16 cellular contexts compared by ENCODE assay signal in the genomic region with DNA sequence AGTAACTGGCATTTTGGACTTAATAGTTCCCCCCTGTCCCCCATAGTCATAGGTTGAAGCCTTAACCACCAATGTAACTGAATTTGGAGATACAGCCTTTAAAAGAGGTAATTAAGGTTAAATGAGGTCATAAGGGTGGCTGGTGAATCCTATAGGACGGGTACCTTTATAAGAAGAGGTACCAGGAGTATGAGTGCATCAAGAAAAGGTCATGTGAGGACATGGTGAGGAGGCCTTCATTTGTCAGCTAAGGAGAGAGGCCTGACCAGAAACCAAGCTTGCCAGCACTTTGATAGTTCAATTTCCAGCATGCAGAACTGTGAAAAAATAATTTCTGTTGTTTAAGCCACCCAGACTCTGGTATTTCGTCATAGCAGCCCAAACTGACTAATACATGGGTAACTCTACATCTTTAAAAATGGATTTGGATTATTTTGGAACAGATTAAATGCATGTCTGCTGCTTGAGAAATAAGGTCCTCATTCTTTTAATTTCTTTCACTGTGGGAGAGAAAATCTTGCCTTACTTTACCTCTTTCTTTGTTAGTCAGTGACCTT. TPM values are rescaled to one million over a fixed set of nuclear protein-coding genes. Genes with fewer than 3 reads are reported as not detected.
DNase-seq lines count a peak whose midpoint lies in the region; ATAC-seq, FAIRE-seq and TF ChIP-seq lines count a peak whose summit lies in the region.
"Had no signal": no experiment of that assay in that cellular context is flagged by ENCODE, and none has a peak within 500 bp of the region (broad histone marks: within the 10 kb centered on the region; RNA-seq: fewer than 3 reads in every experiment).

No MANE protein-coding gene starts in this region.

- H3K9me3 Mint-ChIP-seq in CD14-positive monocyte = no peaks in the 10 kb centered on the region
- H3K9me3 Mint-ChIP-seq: activated B cell treated with CpG ODN at 0.5 μM for 24 hours had no signal

- intact Hi-C loops in K562 (cut with micrococcal nuclease) = no loop called here
- intact Hi-C loops in CD14-positive monocyte (cut with micrococcal nuclease) = no loop called here
- intact Hi-C loops in left ventricle myocardium superior (cut with micrococcal nuclease) = no loop called here

- H3K27me3 ChIP-seq in K562 (ENCODE audit: control insufficient read depth in 2 of 2, insufficient read depth in 2 of 2, low read length in 2 of 2) = no peaks in the 10 kb centered on the region

- TF ChIP-seq CTCF in K562 (IDR thresholded peaks at IDR 0.05 in 2 of 3, conservative IDR thresholded peaks at IDR 0.05 in 1 of 3; ENCODE audit: insufficient read depth in 2 of 3, low read depth in 1 of 3, low read length in 3 of 3) (no peak), omental fat pad (IDR thresholded peaks at IDR 0.05) (no peak), CD14-positive monocyte (IDR thresholded peaks at IDR 0.05) (no peak)

- 72% methylated on average over 2 of the region's 2 CpGs for WGBS in K562 (ENCODE audit: insufficient coverage, low coverage, missing lambda C conversion rate)

- H3K36me3 Mint-ChIP-seq in CD14-positive monocyte = peaks cover 11 to 41% of the 10 kb centered on the region in 2 donors

- H3K4me1 ChIP-seq in K562 (replicated peaks in 1 of 2; ENCODE audit: control insufficient read depth in 2 of 2, insufficient read depth in 2 of 2, low read length in 2 of 2) = no peaks in the 10 kb centered on the region

- ATAC-seq in activated CD4-positive, CD25-positive, alpha-beta regulatory T cell treated with anti-CD3 and anti-CD28 coated beads, Interleukin-2, amount 50 U/mL, for 24 hours = peak; percentile 10 to 23
- no peak for ATAC-seq in K562
- peak; percentile 54 for ATAC-seq in omental fat pad (ENCODE audit: low FRiP score)
- no peak for ATAC-seq in left ventricle myocardium superior
- ATAC-seq: psoas muscle had no signal

- H3K9me3 ChIP-seq in K562 (replicated peaks; ENCODE audit: control insufficient read depth, insufficient read depth, low read depth, low read length) = no peaks in the 10 kb centered on the region
- H3K9me3 ChIP-seq: psoas muscle had no signal

- in situ Hi-C loops in K562 (cut with MboI) = no loop called here

- no peak overlapping the region for H2AFZ ChIP-seq in K562 (ENCODE audit: low read depth, low read length)

- BruUV-seq in K562 (replicated peaks; lab: Mats Ljungman, UMichigan) = no TSS peak

- H3K9ac ChIP-seq in K562 (ENCODE audit: insufficient read depth in 1 of 2, low read depth in 2 of 2, low read length in 2 of 2) = no peak overlapping the region

- H3K9me1 ChIP-seq in K562 (ENCODE audit: control insufficient read depth, insufficient read depth, low read length) = no peaks in the 10 kb centered on the region

- no peak overlapping the region for H3K4me3 ChIP-seq in K562
- H3K4me3 ChIP-seq: psoas muscle had no signal

- H3K79me2 ChIP-seq in K562 (ENCODE audit: control insufficient read depth, insufficient read depth, low read length) = peaks cover 43% of the 10 kb centered on the region

- no peak for FAIRE-seq in K562 (lab: Jason Lieb, UNC)
- FAIRE-seq: A204.1, endothelial cell of umbilical vein, RCC 7860 had no signal

- H3K27me3 Mint-ChIP-seq in CD14-positive monocyte (ENCODE audit: low read depth in 3 of 3) = no peaks in the 10 kb centered on the region
- H3K27me3 Mint-ChIP-seq: activated B cell treated with CpG ODN at 0.5 μM for 24 hours had no signal

- H3K4me1 Mint-ChIP-seq in CD14-positive monocyte = peaks cover 36% of the 10 kb centered on the region

- H4K20me1 ChIP-seq in K562 (replicated peaks; ENCODE audit: control insufficient read depth, insufficient read depth, low read length) = no peaks in the 10 kb centered on the region

- no peak overlapping the region for H3K4me2 ChIP-seq in K562 (ENCODE audit: insufficient read depth, low read length)

- DNase-seq in activated CD4-positive, CD25-positive, alpha-beta regulatory T cell treated with anti-CD3 and anti-CD28 coated beads, Interleukin-2, amount 50 U/mL, for 72 hours = no peak
- DNase-seq in HCEC 1CT (peak; percentile 31), K562 (ENCODE audit: extremely low read depth in 1 of 4, low spot score in 3 of 4) (no peak), omental fat pad (ENCODE audit: low spot score) (no peak), AG08395 (ENCODE audit: low spot score) (no peak), CD14-positive monocyte (ENCODE audit: low spot score) (no peak), left ventricle myocardium superior (no peak)
- DNase-seq: activated B cell treated with CpG ODN at 0.5 μM for 24 hours; activated CD8-positive, alpha-beta memory T cell treated with anti-CD3 and anti-CD28 coated beads, Interleukin-2, amount 50 U/mL, for 48 hours; hypothalamus; NCI-H2081; psoas muscle had no signal

- TF ChIP-seq EP300 in K562 (IDR thresholded peaks at IDR 0.05; ENCODE audit: low read length) = no peak

- POLR2A ChIA-PET in K562 (lab: Yijun Ruan, JAX) = interaction anchor here (1.1 kb wide), 1 partner anchor 9 kb away, joined by 3 read pairs; no protein-coding TSS in a partner anchor

- H3K4me3 Mint-ChIP-seq in CD14-positive monocyte = no peak overlapping the region
- H3K4me3 Mint-ChIP-seq: activated B cell treated with CpG ODN at 0.5 μM for 24 hours had no signal

- H3K27ac ChIP-seq in K562 (ENCODE audit: extremely low read depth, low read depth, low read length) = no peak overlapping the region
- H3K27ac ChIP-seq: psoas muscle had no signal

- TF ChIP-seq POLR2A in K562 (conservative IDR thresholded peaks at IDR 0.05) = no peak

- H3K27ac Mint-ChIP-seq in CD14-positive monocyte = peak overlapping the region in 3 of 7 donors; percentile 13 to 52 (median 47)
- H3K27ac Mint-ChIP-seq: activated B cell treated with CpG ODN at 0.5 μM for 24 hours had no signal

- CTCF ChIA-PET in K562 (lab: Yijun Ruan, JAX; ENCODE audit: low intra/inter-chr PET ratio) = no interaction called here

- H3K36me3 ChIP-seq in K562 (ENCODE audit: control insufficient read depth, insufficient read depth, low read length) = no peaks in the 10 kb centered on the region; the same call in 1 of the 3 replicates

- TF ChIP-seq RAD21 in K562 (CRISPR knock-in tag; conservative IDR thresholded peaks at IDR 0.05 in 1 of 2, IDR thresholded peaks at IDR 0.05 in 1 of 2) = no peak

TF ChIP-seq in K562, 482 proteins besides CTCF, POLR2A, EP300 and RAD21:
- TF ChIP-seq ZNF583 (CRISPR knock-in tag; IDR thresholded peaks at IDR 0.05) (no peak), CEBPB (tag; IDR thresholded peaks at IDR 0.05) (peak; percentile 25; the same call in 1 of the 2 replicates)

RNA-seq across cellular contexts. Expression of a gene that starts 9.7 kb away (rescaled TPM):
- total RNA-seq in K562 (2011; cell fraction: chromatin; rRNA removed; ENCODE audit: low replicate concordance) = 7.5 and 23.7 TPM in 2 replicates
- 6.0 and 7.6 TPM in 2 replicates for total RNA-seq in K562 (2011; cell fraction: nucleolus; rRNA removed)
- total RNA-seq in K562 (2011; cell fraction: nucleoplasm; rRNA removed) = 9.5 and 11.1 TPM in 2 replicates
- total RNA-seq in K562 (2014; rRNA removed) = 7.7 and 9.3 TPM in 2 replicates
- total RNA-seq in K562 (2014; rRNA removed; fragmentation: Illumina TruSeq; extraction: Trizol) = 7.2 and 9.1 TPM in 2 replicates
- 8.2 and 9.2 TPM in 2 replicates for total RNA-seq in K562 (2015; rRNA removed; fragmentation: Illumina TruSeq; extraction: Trizol)
- total RNA-seq in K562 (2021) = 9.1 and 11.4 TPM in 2 replicates
- polyA plus RNA-seq in K562 (2011; rRNA removed) = 14.6 and 17.3 TPM in 2 replicates
- 4.8 and 7.7 TPM in 2 replicates for polyA plus RNA-seq in K562 (2011; cell fraction: cytosol; rRNA removed)
- polyA plus RNA-seq in K562 (2011; cell fraction: nucleus; rRNA removed) = 14.0 and 22.1 TPM in 2 replicates
- polyA plus RNA-seq in K562 (2012) = 9.5 and 11.5 TPM in 2 replicates
- polyA plus RNA-seq in K562 (2014; fragmentation: Illumina TruSeq; extraction: Trizol) = 9.4 and 10.6 TPM in 2 replicates
- 1 to 10 TPM; 3.2 to 4.5 TPM for polyA plus RNA-seq in K562 (2014; fragmentation: Nextera tagmentation; extraction: Ambion mirVana)
- polyA plus RNA-seq in K562 (2014; rRNA removed) = 9.8 TPM in 2 replicates
- 19.2 and 21.8 TPM in 2 replicates for polyA minus RNA-seq in K562 (2011; rRNA and poly(A)+ RNA removed)
- 5.3 and 5.4 TPM in 2 replicates for polyA minus RNA-seq in K562 (2011; cell fraction: cytosol; rRNA and poly(A)+ RNA removed)
- polyA minus RNA-seq in K562 (2011; cell fraction: nucleus; rRNA and poly(A)+ RNA removed) = 19.9 and 25.1 TPM in 2 replicates
- total RNA-seq in omental fat pad = 10 to 100 TPM; 22.8 to 37.7 (median 30.3) TPM
- 1 to 10 TPM; 2.1 to 4.0 TPM for polyA plus RNA-seq in CD14-positive monocyte
- 20.6 TPM for total RNA-seq in left ventricle myocardium superior

Comparison
In these comparisons a context has a peak if more than half of its experiments do, and no peak if none do; other contexts are left out.
1. ATAC-seq: peak in activated CD4-positive, CD25-positive, alpha-beta regulatory T cell treated with anti-CD3 and anti-CD28 coated beads, Interleukin-2, amount 50 U/mL, for 24 hours (2 of 2) and omental fat pad (single experiment); none in K562 (single experiment) and left ventricle myocardium superior (single experiment).